Comparison of ENCODE assay signal across 11 cellular contexts in the genomic region with DNA sequence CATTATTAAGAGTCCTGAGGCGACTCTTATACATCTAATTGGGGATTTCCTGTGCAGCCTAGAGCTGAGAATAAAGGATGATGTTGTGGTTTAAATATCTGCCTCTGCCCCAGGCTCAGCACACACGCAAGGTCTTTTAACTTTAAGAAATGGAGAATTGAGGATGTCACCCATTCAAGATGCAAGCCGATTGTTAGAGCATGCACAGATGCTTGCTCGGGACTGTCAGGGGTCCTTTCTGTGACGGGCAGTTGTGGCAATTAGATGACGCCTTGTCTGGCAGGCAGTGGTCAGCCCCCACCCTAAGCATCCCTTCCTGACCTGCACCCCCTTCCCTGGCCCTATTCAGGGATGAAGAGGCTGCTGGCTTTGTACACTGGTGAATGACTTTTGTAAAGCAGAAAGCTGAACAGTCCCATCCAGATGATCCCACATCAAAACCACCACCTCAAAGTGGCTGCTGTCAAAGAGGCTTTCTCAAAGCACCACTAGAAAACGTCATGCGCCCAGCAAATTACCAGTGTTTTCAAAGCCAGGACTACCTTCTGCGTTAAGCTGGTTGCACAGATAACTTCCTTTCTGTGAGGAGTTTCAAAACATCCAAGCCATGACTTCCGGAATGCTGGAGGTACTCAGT. TPM values are rescaled to one million over a fixed set of nuclear protein-coding genes. Genes with fewer than 3 reads are reported as not detected.
A peak's percentile ranks its signal among the peaks of the same experiment; 100 is the strongest.
DNase-seq lines count a peak whose midpoint lies in the region; ATAC-seq, FAIRE-seq and TF ChIP-seq lines count a peak whose summit lies in the region.
"Had no signal": no experiment of that assay in that cellular context is flagged by ENCODE, and none has a peak within 500 bp of the region (broad histone marks: within the 10 kb centered on the region; RNA-seq: fewer than 3 reads in every experiment).

No MANE protein-coding gene starts in this region.

- H3K4me1 Mint-ChIP-seq in activated CD4-positive, alpha-beta T cell treated with anti-CD3 and anti-CD28 coated beads, Interleukin-2, amount 10 ng/mL, durations not matched to agents 24 days and 14 days, result peaks cover 70% of the 10 kb centered on the region
- 0 out of 2 replicates have a peak, but pooled peaks cover 7% of the 10 kb centered on the region for H3K4me1 Mint-ChIP-seq in HFFc6 (ENCODE audit: low read depth)

- peak overlapping the region; percentile 78 for H3K4me3 Mint-ChIP-seq in activated CD4-positive, alpha-beta T cell treated with anti-CD3 and anti-CD28 coated beads, Interleukin-2, amount 10 ng/mL, durations not matched to agents 24 days and 14 days
- H3K4me3 Mint-ChIP-seq in HFFc6, result no peak overlapping the region
- H3K4me3 Mint-ChIP-seq: GM23338 had no signal

- H3K9me3 Mint-ChIP-seq in activated CD4-positive, alpha-beta T cell treated with anti-CD3 and anti-CD28 coated beads, Interleukin-2, amount 10 ng/mL, durations not matched to agents 24 days and 14 days, result no peaks in the 10 kb centered on the region
- H3K9me3 Mint-ChIP-seq in HFFc6, result no peaks in the 10 kb centered on the region
- H3K9me3 Mint-ChIP-seq: GM23338 had no signal

- no peak for ATAC-seq in HG03378 (IDR thresholded peaks at IDR 0.05; ENCODE audit: unreplicated experiment)
- ATAC-seq: GM23338, lower lobe of right lung had no signal

- H3K27ac Mint-ChIP-seq in activated CD4-positive, alpha-beta T cell treated with anti-CD3 and anti-CD28 coated beads, Interleukin-2, amount 10 ng/mL, durations not matched to agents 24 days and 14 days, result peak overlapping the region; percentile 84
- no peak overlapping the region for H3K27ac Mint-ChIP-seq in HFFc6
- H3K27ac Mint-ChIP-seq: GM23338 had no signal

- intact Hi-C loops in activated CD4-positive, alpha-beta T cell treated with anti-CD3 and anti-CD28 coated beads, Interleukin-2, amount 10 ng/mL, durations not matched to agents 24 days and 14 days (cut with micrococcal nuclease), result loop anchor here (1.0 to 5.0 kb wide), 3 partner anchors 150 to 425 kb away; a partner anchor contains a TSS

- no peaks in the 10 kb centered on the region for H3K27me3 Mint-ChIP-seq in activated CD4-positive, alpha-beta T cell treated with anti-CD3 and anti-CD28 coated beads, Interleukin-2, amount 10 ng/mL, durations not matched to agents 24 days and 14 days
- H3K27me3 Mint-ChIP-seq in HFFc6 (ENCODE audit: insufficient read depth), result peaks cover 8% of the 10 kb centered on the region

- peak; percentile 99 for DNase-seq in Jurkat, Clone E6-1 (ENCODE audit: low read depth, low spot score)
- peak; percentile 96 for DNase-seq in activated CD4-positive, alpha-beta T cell treated with anti-CD3 and anti-CD28 coated beads, Interleukin-2, amount 10 ng/mL, durations not matched to agents 24 days and 14 days
- DNase-seq in central memory CD4-positive, alpha-beta T cell, result peak; percentile 97
- peak; percentile 27 to 40 for DNase-seq in stimulated activated CD8-positive, alpha-beta memory T cell treated with anti-CD3 and anti-CD28 coated beads, Interleukin-15, amount 100 ng/mL, for 48 hours (ENCODE audit: low read depth in 2 of 2)
- DNase-seq in NAMALWA (ENCODE audit: low spot score) (no peak), HFFc6 (no peak), D721Med (ENCODE audit: insufficient read length, low spot score) (no peak)
- DNase-seq: lower lobe of right lung had no signal

- TF ChIP-seq CTCF in HFFc6 (IDR thresholded peaks at IDR 0.05), result no peak
- TF ChIP-seq CTCF in D721Med (IDR thresholded peaks at IDR 0.05; ENCODE audit: insufficient read depth, missing control alignments), result no peak

- no peak for FAIRE-seq in D721Med (lab: Jason Lieb, UNC)
- FAIRE-seq: endometrium had no signal

- H3K36me3 Mint-ChIP-seq in activated CD4-positive, alpha-beta T cell treated with anti-CD3 and anti-CD28 coated beads, Interleukin-2, amount 10 ng/mL, durations not matched to agents 24 days and 14 days (ENCODE audit: low read depth), result no peaks in the 10 kb centered on the region
- H3K36me3 Mint-ChIP-seq in HFFc6 (ENCODE audit: low read depth), result no peaks in the 10 kb centered on the region

- no peak overlapping the region for H3K4me3 ChIP-seq in Jurkat, Clone E6-1 (ENCODE audit: low read length)
- H3K4me3 ChIP-seq: GM23338, lower lobe of right lung had no signal

RNA-seq across cellular contexts. Expression of a gene that starts 23.7 kb away (rescaled TPM):
- polyA plus RNA-seq in Jurkat, Clone E6-1 (2012; ENCODE audit: insufficient read depth, insufficient read length), result not detected
- total RNA-seq in activated CD4-positive, alpha-beta T cell treated with anti-CD3 and anti-CD28 coated beads, Interleukin-2, amount 10 ng/mL, durations not matched to agents 24 days and 14 days, result not detected in 2 replicates
- total RNA-seq in HFFc6 (2021; fragmentation: NEBNext Ultra II Directional; extraction: Animal tissue kit (Norgen Biotek cat#: 25700)), result not detected
- total RNA-seq: GM23338 had no signal

Comparison
In these comparisons a context has a peak if more than half of its experiments do, and no peak if none do; other contexts are left out.
1. DNase-seq: peak in Jurkat, Clone E6-1 (single experiment), activated CD4-positive, alpha-beta T cell treated with anti-CD3 and anti-CD28 coated beads, Interleukin-2, amount 10 ng/mL, durations not matched to agents 24 days and 14 days (single experiment), central memory CD4-positive, alpha-beta T cell (single experiment) and stimulated activated CD8-positive, alpha-beta memory T cell treated with anti-CD3 and anti-CD28 coated beads, Interleukin-15, amount 100 ng/mL, for 48 hours (2 of 2); none in NAMALWA (single experiment), HFFc6 (single experiment) and D721Med (single experiment).